17 cellular contexts compared by ENCODE assay signal in genomic region chr13:111503905-111504695, GRCh38.
DNase-seq lines count a peak whose midpoint lies in the region; ATAC-seq and TF ChIP-seq lines count a peak whose summit lies in the region.
"Had no signal": no experiment of that assay in that cellular context is flagged by ENCODE, and none has a peak within 500 bp of the region (broad histone marks: within the 10 kb centered on the region; RNA-seq: fewer than 3 reads in every experiment).

No MANE protein-coding gene starts in this region.

- H3K9ac ChIP-seq in BLaER1 (no peak overlapping the region), endodermal cell (ENCODE audit: extremely low read depth, low read length, poor library complexity, severe bottlenecking) (no peak overlapping the region)
- H3K9ac ChIP-seq: SK-N-SH had no signal

- peak overlapping the region; percentile 6; the same call in 1 of the 2 replicates for H3K4me2 ChIP-seq in BLaER1
- H3K4me2 ChIP-seq: GM23338, SK-N-SH had no signal

- intact Hi-C loops in posterior vena cava (cut with DNase I) = no loop called here

- peak; percentile 46 for DNase-seq in DMS79 (lab: John Stamatoyannopoulos, UW)
- peak; percentile 24 for DNase-seq in posterior vena cava (ENCODE audit: low spot score)
- DNase-seq in endodermal cell = no peak
- no peak for DNase-seq in stimulated activated CD4-positive, alpha-beta T cell treated with anti-CD3 and anti-CD28 coated beads, Interleukin-4, amount 100 ng/mL, for 24 hours
- DNase-seq: CD4-positive, alpha-beta memory T cell; GDM1; NCI-H1930; NCI-H2227 treated with DMSO at 0.1 percent for 48 hours; NCI-H524 treated with DMSO at 0.1 percent for 48 hours; SHP77; SK-N-SH had no signal

- no peak overlapping the region for H3K4me3 Mint-ChIP-seq in endodermal cell
- H3K4me3 Mint-ChIP-seq: B cell; CD4-positive, alpha-beta memory T cell; GM23338 had no signal

- no peaks in the 10 kb centered on the region for H3K27me3 ChIP-seq in BLaER1
- no peaks in the 10 kb centered on the region for H3K27me3 ChIP-seq in endodermal cell (ENCODE audit: control insufficient read depth, insufficient read depth, low read length, poor library complexity, severe bottlenecking)

- H3K36me3 ChIP-seq in BLaER1 = no peaks in the 10 kb centered on the region
- no peaks in the 10 kb centered on the region for H3K36me3 ChIP-seq in endodermal cell (ENCODE audit: control insufficient read depth, insufficient read depth, low read length)

- no peak for TF ChIP-seq CTCF in endodermal cell (conservative IDR thresholded peaks at IDR 0.05)

- peaks cover 36% of the 10 kb centered on the region for H3K9me3 Mint-ChIP-seq in endodermal cell

- H3K9me3 ChIP-seq in BLaER1 (peaks cover 13% of the 10 kb centered on the region), endodermal cell (ENCODE audit: control insufficient read depth, low read length) (peaks cover 9% of the 10 kb centered on the region)
- H3K9me3 ChIP-seq: SK-N-SH had no signal

- no peak overlapping the region for H3K4me3 ChIP-seq in BLaER1
- no peak overlapping the region for H3K4me3 ChIP-seq in endodermal cell (ENCODE audit: low read length)
- H3K4me3 ChIP-seq: GM23338 had no signal

- no peak overlapping the region for H3K27ac ChIP-seq in BLaER1
- no peak overlapping the region for H3K27ac ChIP-seq in endodermal cell (ENCODE audit: low read depth, low read length)
- H3K27ac ChIP-seq: HL-60 had no signal

- no peaks in the 10 kb centered on the region for H4K20me1 ChIP-seq in BLaER1

- H3K36me3 Mint-ChIP-seq in endodermal cell (ENCODE audit: low read depth) = peaks cover 2% of the 10 kb centered on the region
- H3K36me3 Mint-ChIP-seq: CD4-positive, alpha-beta memory T cell had no signal

- H3K4me1 ChIP-seq in BLaER1 (peaks cover 16% of the 10 kb centered on the region), endodermal cell (ENCODE audit: control insufficient read depth, insufficient read depth, low read length) (no peaks in the 10 kb centered on the region)

- 89 to 92% methylated on average over 11 to 12 of the region's 13 CpGs for WGBS in endodermal cell (ENCODE audit: insufficient coverage in 1 of 2, insufficient read length in 1 of 2), 2 experiments

- peaks cover 22% of the 10 kb centered on the region for H3K27me3 Mint-ChIP-seq in endodermal cell (ENCODE audit: insufficient read depth)

- H3K27ac Mint-ChIP-seq in endodermal cell = no peak overlapping the region
- H3K27ac Mint-ChIP-seq: B cell; CD4-positive, alpha-beta memory T cell; GM23338 had no signal

- no peaks in the 10 kb centered on the region for H3K4me1 Mint-ChIP-seq in endodermal cell
- H3K4me1 Mint-ChIP-seq: B cell; CD4-positive, alpha-beta memory T cell; GM23338 had no signal

- ATAC-seq in esophagus mucosa (peak; percentile 97), GM19397 (IDR thresholded peaks at IDR 0.05; ENCODE audit: unreplicated experiment) (no peak)

Comparison
In these comparisons a context has a peak if more than half of its experiments do, and no peak if none do; other contexts are left out.
1. DNase-seq: peak in DMS79 (single experiment) and posterior vena cava (single experiment); none in endodermal cell (single experiment) and stimulated activated CD4-positive, alpha-beta T cell treated with anti-CD3 and anti-CD28 coated beads, Interleukin-4, amount 100 ng/mL, for 24 hours (single experiment).